ENCODE assay signal across 34 cellular contexts in genomic region chr19:46648961-46649960, GRCh38. TPM values are rescaled to one million over a fixed set of nuclear protein-coding genes. Genes with fewer than 3 reads are reported as not detected.
DNase-seq lines count a peak whose midpoint lies in the region; ATAC-seq lines count a peak whose summit lies in the region.
"Had no signal": no experiment of that assay in that cellular context is flagged by ENCODE, and none has a peak within 500 bp of the region (broad histone marks: within the 10 kb centered on the region; RNA-seq: fewer than 3 reads in every experiment).

No MANE protein-coding gene starts in this region.

- H3K4me3 ChIP-seq in NT2/D1 (ENCODE audit: insufficient read length, low read depth): peak overlapping the region; percentile 30
- peak overlapping the region; percentile 50 for H3K4me3 ChIP-seq in iPS-15b (ENCODE audit: low read depth, low read length)
- H3K4me3 ChIP-seq in trophoblast cell (ENCODE audit: low read depth, low read length): no peak overlapping the region
- H3K4me3 ChIP-seq: HAP-1, left lung, smooth muscle cell, stomach, tibial artery had no signal

- no peak overlapping the region for H2BK120ac ChIP-seq in trophoblast cell (ENCODE audit: insufficient read depth, low read length, poor library complexity)

- peaks cover 79% of the 10 kb centered on the region for H3K27me3 Mint-ChIP-seq in activated naive CD4-positive, alpha-beta T cell treated with anti-CD3 and anti-CD28 coated beads, Interleukin-2, amount 10 ng/mL, durations not matched to agents 7 days and 5 days

- no peak for DNase-seq in activated naive CD4-positive, alpha-beta T cell treated with anti-CD3 and anti-CD28 coated beads, Interleukin-2, amount 50 U/mL, for 72 hours (ENCODE audit: low spot score in 2 of 2)
- DNase-seq in activated naive CD4-positive, alpha-beta T cell treated with anti-CD3 and anti-CD28 coated beads, Interleukin-2, amount 10 ng/mL, durations not matched to agents 7 days and 5 days: no peak
- DNase-seq in NT2/D1 (ENCODE audit: low read depth, low spot score): no peak
- DNase-seq in trophoblast cell: no peak
- DNase-seq in activated effector memory CD4-positive, alpha-beta T cell treated with Interleukin-2 at 50 U/mL for 16 hours: no peak
- DNase-seq in Ammon's horn (ENCODE audit: low spot score): no peak
- DNase-seq: activated CD4-positive, alpha-beta T cell treated with anti-CD3 and anti-CD28 coated beads, Interleukin-2, amount 10 ng/mL, durations not matched to agents 24 days and 14 days; activated naive CD4-positive, alpha-beta T cell; activated T-cell treated with anti-CD3 and anti-CD28 coated beads, Interleukin-2, amount 50 U/mL, for 1 hour; cerebellar nuclear complex; Karpas-422; NCI-H1436 treated with DMSO at 0.1 percent for 48 hours; stimulated activated CD4-positive, alpha-beta T cell treated with anti-CD3 and anti-CD28 coated beads, Interleukin-1b, Interleukin-23, amount 100 ng/mL, for 48 hours; stomach; T1000; tibial artery; WERI-Rb-1 had no signal

- H3K4me1 ChIP-seq in NT2/D1 (ENCODE audit: insufficient read depth, insufficient read length) (peaks cover 4% of the 10 kb centered on the region), iPS-15b (ENCODE audit: control insufficient read depth, insufficient read depth, low read length) (peaks cover 9% of the 10 kb centered on the region), trophoblast cell (ENCODE audit: control insufficient read depth in 1 of 2, insufficient read depth in 2 of 2, low read length in 2 of 2) (peaks cover 0 to 4% of the 10 kb centered on the region in 2 experiments)
- H3K4me1 ChIP-seq: HAP-1 had no signal

- H3K23ac ChIP-seq in trophoblast cell (ENCODE audit: low read length): no peak overlapping the region

- peak overlapping the region; percentile 61 for H3K9ac ChIP-seq in NT2/D1 (ENCODE audit: insufficient read length, low read depth)
- no peak overlapping the region for H3K9ac ChIP-seq in iPS-15b (ENCODE audit: low read depth, low read length)
- H3K9ac ChIP-seq in trophoblast cell (ENCODE audit: low read length): no peak overlapping the region

- H2BK5ac ChIP-seq in trophoblast cell (ENCODE audit: low read depth, low read length, poor library complexity): no peak overlapping the region

- H3K18ac ChIP-seq in trophoblast cell (ENCODE audit: low read length): no peak overlapping the region

- no peaks in the 10 kb centered on the region for H3K36me3 ChIP-seq in NT2/D1 (ENCODE audit: insufficient read depth, insufficient read length, low read length)
- no peaks in the 10 kb centered on the region for H3K36me3 ChIP-seq in iPS-15b (ENCODE audit: control insufficient read depth, insufficient read depth, low read length)
- peaks cover 5 to 18% of the 10 kb centered on the region in 2 experiments for H3K36me3 ChIP-seq in trophoblast cell (ENCODE audit: control insufficient read depth in 1 of 2, insufficient read depth in 2 of 2, low read length in 2 of 2)
- H3K36me3 ChIP-seq: HAP-1, left lung, WERI-Rb-1 had no signal

- H3K4me2 ChIP-seq in trophoblast cell (ENCODE audit: low read length): peak overlapping the region; percentile 36
- H3K4me2 ChIP-seq: smooth muscle cell had no signal

- H3K27me3 ChIP-seq in NT2/D1 (ENCODE audit: insufficient read depth, insufficient read length) (no peaks in the 10 kb centered on the region), iPS-15b (ENCODE audit: control insufficient read depth, insufficient read depth, low read length) (peaks cover 39% of the 10 kb centered on the region), trophoblast cell (ENCODE audit: insufficient read depth, low read length) (peaks cover 30% of the 10 kb centered on the region)
- H3K27me3 ChIP-seq: tibial artery had no signal

- CTCF ChIA-PET in activated naive CD4-positive, alpha-beta T cell treated with anti-CD3 and anti-CD28 coated beads, Interleukin-2, amount 10 ng/mL, durations not matched to agents 7 days and 5 days (lab: Charles Lee): no interaction called here

- H3K9me3 ChIP-seq in NT2/D1 (ENCODE audit: insufficient read depth, low read length) (0 out of 2 replicates have a peak, but pooled peaks cover 4% of the 10 kb centered on the region), iPS-15b (ENCODE audit: control insufficient read depth, insufficient read depth, low read length) (no peaks in the 10 kb centered on the region), trophoblast cell (ENCODE audit: insufficient read depth, low read depth, low read length) (peaks cover 24% of the 10 kb centered on the region)
- H3K9me3 ChIP-seq: HAP-1, left lung had no signal

- H3K27ac ChIP-seq in trophoblast cell (ENCODE audit: low read depth, low read length): no peak overlapping the region
- H3K27ac ChIP-seq: HL-60, left lung, RWPE1, WERI-Rb-1 had no signal

- H3K4ac ChIP-seq in trophoblast cell (ENCODE audit: low read depth, low read length): no peak overlapping the region

- H3K79me1 ChIP-seq in trophoblast cell (ENCODE audit: low read length): no peaks in the 10 kb centered on the region

- no peak overlapping the region for H3K27ac Mint-ChIP-seq in activated naive CD4-positive, alpha-beta T cell treated with anti-CD3 and anti-CD28 coated beads, Interleukin-2, amount 50 U/mL, for 72 hours
- H3K27ac Mint-ChIP-seq in activated naive CD4-positive, alpha-beta T cell treated with anti-CD3 and anti-CD28 coated beads, Interleukin-2, amount 10 ng/mL, durations not matched to agents 7 days and 5 days: no peak overlapping the region
- H3K27ac Mint-ChIP-seq: activated CD4-positive, alpha-beta T cell treated with anti-CD3 and anti-CD28 coated beads, Interleukin-2, amount 10 ng/mL, durations not matched to agents 24 days and 14 days; brain; CD4-positive, alpha-beta memory T cell had no signal

- H4K8ac ChIP-seq in trophoblast cell (ENCODE audit: low read depth, low read length): no peak overlapping the region

- H2BK12ac ChIP-seq in trophoblast cell (ENCODE audit: low read length): no peak overlapping the region

- peaks cover 11 to 18% of the 10 kb centered on the region in 2 donors for H3K36me3 Mint-ChIP-seq in activated naive CD4-positive, alpha-beta T cell treated with anti-CD3 and anti-CD28 coated beads, Interleukin-2, amount 50 U/mL, for 72 hours
- peaks cover 12% of the 10 kb centered on the region for H3K36me3 Mint-ChIP-seq in activated naive CD4-positive, alpha-beta T cell treated with anti-CD3 and anti-CD28 coated beads, Interleukin-2, amount 10 ng/mL, durations not matched to agents 7 days and 5 days

- peaks cover 13% of the 10 kb centered on the region for H3K4me1 Mint-ChIP-seq in activated naive CD4-positive, alpha-beta T cell treated with anti-CD3 and anti-CD28 coated beads, Interleukin-2, amount 10 ng/mL, durations not matched to agents 7 days and 5 days

- H3K79me2 ChIP-seq in trophoblast cell (ENCODE audit: control insufficient read depth, insufficient read depth, low read length, poor library complexity): no peaks in the 10 kb centered on the region

- no peak overlapping the region for H3K4me3 Mint-ChIP-seq in activated naive CD4-positive, alpha-beta T cell treated with anti-CD3 and anti-CD28 coated beads, Interleukin-2, amount 10 ng/mL, durations not matched to agents 7 days and 5 days
- H3K4me3 Mint-ChIP-seq: memory B cell had no signal

- H2AK5ac ChIP-seq in trophoblast cell (ENCODE audit: low read length): no peak overlapping the region

- ATAC-seq in activated naive CD4-positive, alpha-beta T cell treated with anti-CD3 and anti-CD28 coated beads, Interleukin-2, amount 50 U/mL, for 72 hours: peak; percentile 4 to 16
- ATAC-seq in GM18907 (IDR thresholded peaks at IDR 0.05; ENCODE audit: unreplicated experiment): no peak
- ATAC-seq: HepG2, left lung, right cardiac atrium had no signal

- no peak overlapping the region for H4K91ac ChIP-seq in trophoblast cell (ENCODE audit: low read depth, low read length)

- H2AFZ ChIP-seq in trophoblast cell (ENCODE audit: insufficient read depth, low read length, poor library complexity): no peak overlapping the region

- no peak overlapping the region for H3K14ac ChIP-seq in trophoblast cell (ENCODE audit: low read length)

- H3K9me3 Mint-ChIP-seq in activated naive CD4-positive, alpha-beta T cell treated with anti-CD3 and anti-CD28 coated beads, Interleukin-2, amount 50 U/mL, for 72 hours: peaks cover 0 to 7% of the 10 kb centered on the region in 2 donors
- peaks cover 3% of the 10 kb centered on the region for H3K9me3 Mint-ChIP-seq in activated naive CD4-positive, alpha-beta T cell treated with anti-CD3 and anti-CD28 coated beads, Interleukin-2, amount 10 ng/mL, durations not matched to agents 7 days and 5 days
- H3K9me3 Mint-ChIP-seq: memory B cell had no signal

- H4K12ac ChIP-seq in trophoblast cell (ENCODE audit: low read depth, low read length): no peak overlapping the region

- no CpG with 5 or more reads among the region's 144 CpGs for WGBS in trophoblast cell (ENCODE audit: extremely low coverage, insufficient coverage, insufficient read length)

RNA-seq across cellular contexts. Expression of gene DACT3, which starts 11.7 kb away (rescaled TPM):
- 10 to 100 TPM in 1 of 2 donors, 1 to 10 TPM in 1; 1.9 to 25.9 TPM for total RNA-seq in activated naive CD4-positive, alpha-beta T cell treated with anti-CD3 and anti-CD28 coated beads, Interleukin-2, amount 50 U/mL, for 72 hours
- 13.8 and 15.5 TPM in 2 replicates for polyA plus RNA-seq in trophoblast cell (2013)
- total RNA-seq: CD4-positive, alpha-beta memory T cell had no signal
- polyA plus RNA-seq: CD4-positive, alpha-beta memory T cell; HepG2 had no signal

RNA-seq across cellular contexts. Expression of gene GNG8, which starts 13.3 kb away (rescaled TPM):
- total RNA-seq in activated naive CD4-positive, alpha-beta T cell treated with anti-CD3 and anti-CD28 coated beads, Interleukin-2, amount 50 U/mL, for 72 hours: 10 to 100 TPM in 1 of 2 donors, 1 to 10 TPM in 1; 5.2 to 17.4 TPM
- 2.0 TPM in 1 of 2 replicates, not detected in the other for polyA plus RNA-seq in trophoblast cell (2013)
- total RNA-seq: CD4-positive, alpha-beta memory T cell; Daoy; dermis microvascular lymphatic vessel endothelial cell; frontal cortex; HepG2; left lung; neural crest cell; SK-MEL-5; smooth muscle cell; stomach had no signal
- polyA plus RNA-seq: CD4-positive, alpha-beta memory T cell; HepG2; right cardiac atrium; stomach had no signal

RNA-seq across cellular contexts. Expression of gene PTGIR, which starts 24.4 kb away (rescaled TPM):
- 10 to 100 TPM; 14.7 to 38.0 TPM for total RNA-seq in activated naive CD4-positive, alpha-beta T cell treated with anti-CD3 and anti-CD28 coated beads, Interleukin-2, amount 50 U/mL, for 72 hours
- polyA plus RNA-seq in trophoblast cell (2013): 0.57 and 0.64 TPM in 2 replicates
- total RNA-seq: dermis microvascular lymphatic vessel endothelial cell, frontal cortex, HepG2, neural crest cell, SK-MEL-5 had no signal
- polyA plus RNA-seq: HepG2 had no signal

RNA-seq across cellular contexts. Expression of gene CALM3, which starts 48.1 kb away (rescaled TPM):
- total RNA-seq in activated naive CD4-positive, alpha-beta T cell treated with anti-CD3 and anti-CD28 coated beads, Interleukin-2, amount 50 U/mL, for 72 hours: 100 to 1,000 TPM; 413 to 615 TPM
- polyA plus RNA-seq in trophoblast cell (2013): 312 and 341 TPM in 2 replicates
